Comparison of ENCODE assay signal across 8 cellular contexts in the genomic region with DNA sequence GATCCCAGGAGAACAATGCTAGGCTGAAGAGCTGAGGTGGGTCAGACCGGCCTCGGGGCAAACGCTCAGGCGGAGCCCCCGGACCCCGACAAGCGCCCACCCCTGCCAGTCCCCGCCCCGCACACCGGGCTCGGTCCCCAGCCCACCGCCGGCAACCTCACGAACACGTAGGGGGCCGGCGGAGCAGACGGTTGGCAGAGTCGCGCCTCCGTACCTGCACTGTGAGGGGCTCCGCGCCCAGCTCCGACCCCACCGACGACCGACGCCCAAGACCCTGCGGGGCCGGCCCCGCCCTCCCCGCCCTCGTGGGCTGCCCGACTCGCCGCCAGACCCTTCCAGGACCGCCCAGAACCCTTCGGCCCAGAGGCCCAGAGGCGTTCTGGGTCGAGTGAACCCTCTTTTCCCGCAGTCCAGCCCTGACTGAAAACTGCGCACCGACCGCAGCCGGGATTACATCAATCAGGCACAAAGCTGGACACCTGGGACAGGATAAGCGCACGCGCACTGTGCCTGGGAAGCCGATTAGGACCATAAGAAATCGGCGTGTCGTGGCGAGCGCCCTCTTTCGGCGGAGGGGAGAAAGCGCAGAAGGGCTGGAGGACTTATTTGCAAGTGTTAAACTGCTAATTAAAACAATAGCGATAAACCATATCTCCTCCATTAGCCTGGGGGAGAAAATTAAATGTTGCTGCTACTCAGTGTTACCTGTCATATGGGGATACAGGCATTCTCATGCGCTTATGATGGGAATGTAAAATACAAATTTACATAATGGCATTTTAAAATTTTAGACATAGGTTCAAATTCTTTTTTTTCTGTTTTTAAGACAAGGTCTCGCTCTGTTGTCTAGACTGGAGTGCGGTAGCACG. TPM values are rescaled to one million over a fixed set of nuclear protein-coding genes. Genes with fewer than 3 reads are reported as not detected.
DNase-seq lines count a peak whose midpoint lies in the region; ATAC-seq and TF ChIP-seq lines count a peak whose summit lies in the region.

No MANE protein-coding gene starts in this region.

- H3K4me1 Mint-ChIP-seq in neural crest cell: no peaks in the 10 kb centered on the region

- peak overlapping the region; percentile 96 for H2AFZ ChIP-seq in Loucy (ENCODE audit: low read length)

- peak; percentile 98 for DNase-seq in activated effector memory CD4-positive, alpha-beta T cell treated with anti-CD3 and anti-CD28 coated beads, Interleukin-2, amount 50 U/mL, for 16 hours
- DNase-seq in fibroblast of villous mesenchyme (ENCODE audit: low read depth) (peak; percentile 93), neural crest cell (ENCODE audit: low read depth, low spot score) (peak; percentile 99)

- peak overlapping the region; percentile 100 for H3K27ac Mint-ChIP-seq in neural crest cell (ENCODE audit: unreplicated experiment)

- H3K9ac ChIP-seq in Loucy (ENCODE audit: low read depth, low read length, poor library complexity, severe bottlenecking): peak overlapping the region; percentile 89
- H3K9ac ChIP-seq in stomach smooth muscle (ENCODE audit: low read length in 2 of 2): peak overlapping the region; percentile 70 to 92

- H3K36me3 ChIP-seq in DOHH2 (ENCODE audit: control insufficient read depth, low read length): no peaks in the 10 kb centered on the region
- no peaks in the 10 kb centered on the region for H3K36me3 ChIP-seq in Loucy (ENCODE audit: insufficient read depth, low read length)
- H3K36me3 ChIP-seq in stomach smooth muscle (ENCODE audit: control insufficient read depth in 2 of 2, insufficient read depth in 2 of 2, low read length in 2 of 2): no peaks in the 10 kb centered on the region

- TF ChIP-seq POLR2A in Raji (IDR thresholded peaks at IDR 0.05; ENCODE audit: insufficient read depth, low read depth, low read length): peak; percentile 79

- H3K79me2 ChIP-seq in DOHH2 (ENCODE audit: control insufficient read depth, low read length) (peaks cover 48% of the 10 kb centered on the region), Loucy (ENCODE audit: insufficient read depth, low read length) (peaks cover 37% of the 10 kb centered on the region)

- H3K27me3 Mint-ChIP-seq in neural crest cell (ENCODE audit: low read depth): peaks cover 6% of the 10 kb centered on the region

- no peaks in the 10 kb centered on the region for H3K36me3 Mint-ChIP-seq in neural crest cell (ENCODE audit: low read depth)

- peak overlapping the region; percentile 55; the same call in 1 of the 2 replicates for H3K27ac ChIP-seq in DOHH2 (ENCODE audit: low read depth, low read length)
- H3K27ac ChIP-seq in stomach smooth muscle (ENCODE audit: low read length): peak overlapping the region; percentile 84

- TF ChIP-seq CTCF in DOHH2 (IDR thresholded peaks at IDR 0.05; ENCODE audit: low read depth, low read length, poor library complexity, severe bottlenecking) (peak; percentile 96), Loucy (conservative IDR thresholded peaks at IDR 0.05; ENCODE audit: low read length) (peak; percentile 94), fibroblast of villous mesenchyme (IDR thresholded peaks at IDR 0.05; ENCODE audit: insufficient read depth, low read depth, low read length) (peak; percentile 96), neural crest cell (conservative IDR thresholded peaks at IDR 0.05) (peak; percentile 98)

- peak overlapping the region; percentile 96 for H3K4me2 ChIP-seq in DOHH2 (ENCODE audit: low read length)
- H3K4me2 ChIP-seq in Loucy (ENCODE audit: low read depth, low read length, poor library complexity, severe bottlenecking): peak overlapping the region; percentile 83

- peak; percentile 67 for ATAC-seq in GM21825 (IDR thresholded peaks at IDR 0.05; ENCODE audit: unreplicated experiment)

- H3K27me3 ChIP-seq in DOHH2 (ENCODE audit: control insufficient read depth, low read length) (no peaks in the 10 kb centered on the region), Loucy (ENCODE audit: insufficient read depth, low read length, poor library complexity, severe bottlenecking) (no peaks in the 10 kb centered on the region), stomach smooth muscle (ENCODE audit: control insufficient read depth in 1 of 2, insufficient read depth in 2 of 2, low read length in 2 of 2) (no peaks in the 10 kb centered on the region)

- H4K20me1 ChIP-seq in DOHH2 (ENCODE audit: control insufficient read depth, insufficient read depth, low read depth, low read length) (no peaks in the 10 kb centered on the region), Loucy (ENCODE audit: insufficient read depth, low read length, poor library complexity, severe bottlenecking) (peaks cover 19% of the 10 kb centered on the region)

- peak overlapping the region; percentile 98 for H3K4me3 Mint-ChIP-seq in neural crest cell

- no peaks in the 10 kb centered on the region for H3K9me3 Mint-ChIP-seq in neural crest cell

- peaks cover 21% of the 10 kb centered on the region for H3K4me1 ChIP-seq in DOHH2 (ENCODE audit: control insufficient read depth, low read length)
- peaks cover 39% of the 10 kb centered on the region for H3K4me1 ChIP-seq in Loucy (ENCODE audit: insufficient read depth, low read length, poor library complexity, severe bottlenecking)
- peaks cover 9% of the 10 kb centered on the region for H3K4me1 ChIP-seq in stomach smooth muscle (ENCODE audit: control insufficient read depth, insufficient read depth, low read length)

- H3F3A ChIP-seq in DOHH2 (ENCODE audit: control insufficient read depth, insufficient read depth) (no peaks in the 10 kb centered on the region), Loucy (ENCODE audit: low read depth) (no peaks in the 10 kb centered on the region)

- no peaks in the 10 kb centered on the region for H3K9me3 ChIP-seq in DOHH2 (ENCODE audit: control insufficient read depth, insufficient read depth, low read length)
- H3K9me3 ChIP-seq in Loucy (ENCODE audit: insufficient read depth, low read depth, low read length): no peaks in the 10 kb centered on the region
- H3K9me3 ChIP-seq in stomach smooth muscle (ENCODE audit: control insufficient read depth in 2 of 2, low read length in 2 of 2): no peaks in the 10 kb centered on the region

- peak overlapping the region; percentile 86 for H3K4me3 ChIP-seq in DOHH2 (ENCODE audit: low read length)
- peak overlapping the region; percentile 96 for H3K4me3 ChIP-seq in Loucy (ENCODE audit: low read length, poor library complexity, severe bottlenecking)
- H3K4me3 ChIP-seq in fibroblast of villous mesenchyme (ENCODE audit: low read depth, low read length): peak overlapping the region; percentile 88
- peak overlapping the region; percentile 86 to 93 for H3K4me3 ChIP-seq in stomach smooth muscle (ENCODE audit: low read length in 2 of 2)

- H3K9me2 ChIP-seq in DOHH2 (replicated peaks; ENCODE audit: control insufficient read depth, low read length) (no peaks in the 10 kb centered on the region), Loucy (replicated peaks; ENCODE audit: low read depth, low read length) (no peaks in the 10 kb centered on the region)

RNA-seq across cellular contexts. Expression of gene DCTN1, which starts 11.7 kb away (rescaled TPM):
- total RNA-seq in fibroblast of villous mesenchyme: 136 and 153 TPM in 2 replicates
- total RNA-seq in neural crest cell: 198 and 202 TPM in 2 replicates

RNA-seq across cellular contexts. Expression of gene C2orf81, which starts 29.6 kb away (rescaled TPM):
- 0.86 and 1.3 TPM in 2 replicates for total RNA-seq in fibroblast of villous mesenchyme
- 7.3 and 7.9 TPM in 2 replicates for total RNA-seq in neural crest cell

RNA-seq across cellular contexts. Expression of gene WDR54, which starts 29.7 kb away (rescaled TPM):
- total RNA-seq in fibroblast of villous mesenchyme (28.9 and 43.8 TPM in 2 replicates), neural crest cell (56.9 and 57.8 TPM in 2 replicates)

RNA-seq across cellular contexts. Expression of gene SLC4A5, which starts 48.6 kb away (rescaled TPM):
- total RNA-seq in fibroblast of villous mesenchyme (under 0.01 and 0.32 TPM in 2 replicates), neural crest cell (1.3 and 3.0 TPM in 2 replicates)

RNA-seq across cellular contexts. Expression of gene RTKN, which starts 49.9 kb away (rescaled TPM):
- total RNA-seq in fibroblast of villous mesenchyme (17.4 and 18.1 TPM in 2 replicates), neural crest cell (61.2 and 62.0 TPM in 2 replicates)

Comparison
In these comparisons a context has a peak if more than half of its experiments do, and no peak if none do; other contexts are left out.
1. Peak in every context shown above with its lines: DNase-seq, ATAC-seq, H3K4me3 ChIP-seq and H3K27ac ChIP-seq.